In genomic region chr10:89250814-89251416, GRCh38 we compare ENCODE assay signal across 8 cellular contexts. TPM values are rescaled to one million over a fixed set of nuclear protein-coding genes. Genes with fewer than 3 reads are reported as not detected.
A peak's percentile ranks its signal among the peaks of the same experiment; 100 is the strongest.
DNase-seq lines count a peak whose midpoint lies in the region; ATAC-seq and TF ChIP-seq lines count a peak whose summit lies in the region.

No MANE protein-coding gene starts in this region.

- H3K27ac Mint-ChIP-seq in stimulated activated memory B cell treated with anti-CD40 and anti-IgM and Interleukin-4, amounts not matched to agents 10 μg/mL and 1 μg/mL and 100 μg/mL, for 72 hours = peak overlapping the region; percentile 69

- ATAC-seq in heart right ventricle = no peak
- no peak for ATAC-seq in right cardiac atrium
- no peak for ATAC-seq in stimulated activated memory B cell treated with anti-CD40 and anti-IgM and Interleukin-4, amounts not matched to agents 10 μg/mL and 1 μg/mL and 100 μg/mL, for 72 hours
- no peak for ATAC-seq in GM19397 (IDR thresholded peaks at IDR 0.05; ENCODE audit: unreplicated experiment)
- ATAC-seq in GM19463 (IDR thresholded peaks at IDR 0.05; ENCODE audit: unreplicated experiment) = no peak

- H3F3A ChIP-seq in SU-DHL-6 (ENCODE audit: insufficient read depth) = peaks cover 6% of the 10 kb centered on the region; the same call in 1 of the 2 replicates

- no peaks in the 10 kb centered on the region for H3K27me3 ChIP-seq in heart right ventricle
- H3K27me3 ChIP-seq in SU-DHL-6 (ENCODE audit: low read length) = no peaks in the 10 kb centered on the region
- no peaks in the 10 kb centered on the region for H3K27me3 ChIP-seq in right cardiac atrium (ENCODE audit: control insufficient read depth, insufficient read depth)

- H3K27ac ChIP-seq in heart right ventricle (peak overlapping the region in 9 of 10 donors; percentile 72 to 89 (median 83)), SU-DHL-6 (ENCODE audit: low read depth, low read length) (no peak overlapping the region), right cardiac atrium (ENCODE audit: low read length) (peak overlapping the region; percentile 86)

- peaks cover 0 to 37% (median 8%) of the 10 kb centered on the region in 9 donors for H3K4me1 ChIP-seq in heart right ventricle
- H3K4me1 ChIP-seq in right cardiac atrium (ENCODE audit: control insufficient read depth, insufficient read depth, low read length) = peaks cover 1% of the 10 kb centered on the region

- H3K36me3 ChIP-seq in heart right ventricle (peaks cover 0 to 9% (median 0%) of the 10 kb centered on the region in 9 donors), SU-DHL-6 (ENCODE audit: low read length) (no peaks in the 10 kb centered on the region)

- H3K4me2 ChIP-seq in SU-DHL-6 (ENCODE audit: low read depth, low read length, poor library complexity, severe bottlenecking) = peak overlapping the region; percentile 59

- H3K4me1 Mint-ChIP-seq in stimulated activated memory B cell treated with anti-CD40 and anti-IgM and Interleukin-4, amounts not matched to agents 10 μg/mL and 1 μg/mL and 100 μg/mL, for 72 hours = peaks cover 32% of the 10 kb centered on the region

- peak overlapping the region; percentile 95 for H3K4me3 Mint-ChIP-seq in stimulated activated memory B cell treated with anti-CD40 and anti-IgM and Interleukin-4, amounts not matched to agents 10 μg/mL and 1 μg/mL and 100 μg/mL, for 72 hours

- DNase-seq in heart right ventricle (no peak), cardiac septum (ENCODE audit: low spot score) (no peak), right cardiac atrium (no peak), NCI-H774 (lab: John Stamatoyannopoulos, UW) (no peak)

- H4K20me1 ChIP-seq in SU-DHL-6 (ENCODE audit: low read depth, low read length) = no peaks in the 10 kb centered on the region

- H3K27me3 Mint-ChIP-seq in stimulated activated memory B cell treated with anti-CD40 and anti-IgM and Interleukin-4, amounts not matched to agents 10 μg/mL and 1 μg/mL and 100 μg/mL, for 72 hours = no peaks in the 10 kb centered on the region

- H3K9me2 ChIP-seq in SU-DHL-6 (replicated peaks; ENCODE audit: insufficient read depth, low read length) = no peaks in the 10 kb centered on the region

- no peak for TF ChIP-seq CTCF in heart right ventricle (IDR thresholded peaks at IDR 0.05)
- no peak for TF ChIP-seq CTCF in SU-DHL-6 (IDR thresholded peaks at IDR 0.05; ENCODE audit: insufficient read depth, low read length, poor library complexity, severe bottlenecking)

- peak overlapping the region; percentile 72 for H3K9ac ChIP-seq in SU-DHL-6 (ENCODE audit: low read length)

- peak overlapping the region; percentile 79 for H2AFZ ChIP-seq in SU-DHL-6 (ENCODE audit: low read depth, low read length, severe bottlenecking)

- H3K4me3 ChIP-seq in heart right ventricle (peak overlapping the region; percentile 79 to 99 (median 82)), SU-DHL-6 (ENCODE audit: insufficient read depth, low read length, poor library complexity, severe bottlenecking) (peak overlapping the region; percentile 65), right cardiac atrium (ENCODE audit: low read length) (peak overlapping the region; percentile 93)

- no peaks in the 10 kb centered on the region for H3K79me2 ChIP-seq in SU-DHL-6 (ENCODE audit: insufficient read depth, low read length)

- intact Hi-C loops in heart right ventricle (cut with DNase I) (loop anchor here in 1 of 10 donors (10.0 kb wide), 1 partner anchor 314 kb away; no protein-coding TSS in a partner anchor), cardiac septum (cut with DNase I) (no loop called here), right cardiac atrium (cut with DNase I) (loop anchor here in 1 of 4 donors (10.0 kb wide), 1 partner anchor 124 kb away; the partner anchor contains the start of gene IFIT1B)

- peaks cover 0 to 13% (median 0%) of the 10 kb centered on the region in 11 donors for H3K9me3 ChIP-seq in heart right ventricle
- peaks cover 10% of the 10 kb centered on the region; the same call in 1 of the 2 replicates for H3K9me3 ChIP-seq in SU-DHL-6 (ENCODE audit: insufficient read depth, low read length)
- H3K9me3 ChIP-seq in right cardiac atrium (ENCODE audit: control insufficient read depth, low read length) = no peaks in the 10 kb centered on the region

- H3K36me3 Mint-ChIP-seq in stimulated activated memory B cell treated with anti-CD40 and anti-IgM and Interleukin-4, amounts not matched to agents 10 μg/mL and 1 μg/mL and 100 μg/mL, for 72 hours = peaks cover 7% of the 10 kb centered on the region

- WGBS in heart right ventricle, 2 donors = 34 to 36% methylated on average over 14 of the region's 14 CpGs
- 25% methylated on average over 14 of the region's 14 CpGs for WGBS in right cardiac atrium

- peaks cover 8% of the 10 kb centered on the region for H3K9me3 Mint-ChIP-seq in stimulated activated memory B cell treated with anti-CD40 and anti-IgM and Interleukin-4, amounts not matched to agents 10 μg/mL and 1 μg/mL and 100 μg/mL, for 72 hours

RNA-seq across cellular contexts. Expression of gene LIPA, which starts 0.7 kb away (rescaled TPM):
- 10 to 100 TPM; 12.4 to 58.5 (median 15.3) TPM for total RNA-seq in heart right ventricle
- 10 to 100 TPM in 1 of 2 donors, 1 to 10 TPM in 1; 7.8 to 17.6 TPM for polyA plus RNA-seq in heart right ventricle
- 16.0 TPM for total RNA-seq in cardiac septum
- 10 to 100 TPM; 22.7 to 34.7 (median 26.0) TPM for total RNA-seq in right cardiac atrium
- 14.0 TPM for polyA plus RNA-seq in right cardiac atrium

RNA-seq across cellular contexts. Expression of gene CH25H, which starts 43.8 kb away (rescaled TPM):
- total RNA-seq in heart right ventricle (1 to 10 TPM in 3 of 10 donors, under 1 TPM in 6, not detected in 1; 0.31 to 8.8 (median 0.76) TPM), cardiac septum (1.00 TPM), right cardiac atrium (under 1 TPM; 0.24 to 0.67 (median 0.50) TPM)
- polyA plus RNA-seq in heart right ventricle (under 1 TPM; 0.23 to 0.51 TPM), right cardiac atrium (1.8 TPM)

RNA-seq across cellular contexts. Expression of gene IFIT2, which starts 50.9 kb away (rescaled TPM):
- 10 to 100 TPM in 3 of 10 donors, 1 to 10 TPM in 7; 2.1 to 24.4 (median 6.5) TPM for total RNA-seq in heart right ventricle
- 1 to 10 TPM; 1.8 to 4.6 TPM for polyA plus RNA-seq in heart right ventricle
- 4.3 TPM for total RNA-seq in cardiac septum
- total RNA-seq in right cardiac atrium = 1 to 10 TPM; 3.2 to 8.7 (median 6.6) TPM
- 4.2 TPM for polyA plus RNA-seq in right cardiac atrium
